ENCODE assay signal across 26 cellular contexts in the genomic region with DNA sequence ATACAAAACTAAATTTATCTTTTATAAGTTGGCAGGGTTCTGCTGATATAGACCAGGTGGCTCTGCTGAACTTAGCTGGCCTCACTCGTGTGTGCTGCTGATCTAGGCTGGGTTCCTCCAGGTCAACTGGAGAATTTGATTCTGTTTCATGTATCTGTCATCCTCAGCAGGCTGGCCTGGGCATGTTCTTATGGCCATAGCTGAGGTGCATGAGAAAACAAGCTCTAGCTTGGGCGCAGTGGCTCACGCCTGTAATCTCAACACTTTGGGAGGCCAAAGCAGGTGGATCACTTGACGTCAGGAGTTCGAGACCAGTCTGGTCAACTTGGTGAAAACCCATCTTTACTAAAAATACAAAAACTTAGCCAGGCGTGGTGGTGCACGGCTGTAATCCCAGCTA. TPM values are rescaled to one million over a fixed set of nuclear protein-coding genes. Genes with fewer than 3 reads are reported as not detected.
DNase-seq lines count a peak whose midpoint lies in the region; ATAC-seq and TF ChIP-seq lines count a peak whose summit lies in the region.
"Had no signal": no experiment of that assay in that cellular context is flagged by ENCODE, and none has a peak within 500 bp of the region (broad histone marks: within the 10 kb centered on the region; RNA-seq: fewer than 3 reads in every experiment).

No MANE protein-coding gene starts in this region.

- no peak overlapping the region for H2BK5ac ChIP-seq in neuronal stem cell (ENCODE audit: low read length)

- peak overlapping the region; percentile 35 for H3K18ac ChIP-seq in neuronal stem cell (ENCODE audit: low read length)

- ATAC-seq in esophagus mucosa, result peak; percentile 26
- ATAC-seq: GM23338 had no signal

- H2AFZ ChIP-seq in mammary epithelial cell (ENCODE audit: low read depth, low read length) (no peak overlapping the region), neuronal stem cell (ENCODE audit: low read length) (no peak overlapping the region)
- H2AFZ ChIP-seq: GM23338 had no signal

- no peaks in the 10 kb centered on the region for H4K20me1 ChIP-seq in mammary epithelial cell (ENCODE audit: insufficient read depth, low read length)
- H4K20me1 ChIP-seq: BLaER1 treated with 17β-estradiol and CSF1 and Interleukin-3, amounts not matched to agents 10 nM and 100 nM had no signal

- H3K36me3 ChIP-seq in mammary epithelial cell (ENCODE audit: insufficient read depth, low read length) (no peaks in the 10 kb centered on the region), breast epithelium (no peaks in the 10 kb centered on the region), neuronal stem cell (replicated peaks in 1 of 2; ENCODE audit: control insufficient read depth in 2 of 2, insufficient read depth in 2 of 2, low read length in 2 of 2) (no peaks in the 10 kb centered on the region), ovary (no peaks in the 10 kb centered on the region)
- H3K36me3 ChIP-seq: BLaER1 treated with 17β-estradiol and CSF1 and Interleukin-3, amounts not matched to agents 10 nM and 100 nM had no signal

- H2BK120ac ChIP-seq in neuronal stem cell (ENCODE audit: low read depth, low read length), result no peak overlapping the region

- H3K79me2 ChIP-seq in mammary epithelial cell (ENCODE audit: insufficient read depth, low read length), result no peaks in the 10 kb centered on the region

- WGBS in mammary epithelial cell (ENCODE audit: low coverage, missing lambda C conversion rate), result 85% methylated on average over 7 of the region's 7 CpGs
- WGBS in neuronal stem cell (ENCODE audit: extremely low coverage in 2 of 2, insufficient read length in 2 of 2, insufficient replicate concordance in 1 of 2), 2 donors, result no CpG with 5 or more reads among the region's 7 CpGs
- WGBS in ovary, 3 donors, result 82 to 85% (median 83%) methylated on average over 7 of the region's 7 CpGs

- no peak overlapping the region for H3K14ac ChIP-seq in neuronal stem cell (ENCODE audit: low read length)

- no peak overlapping the region for H2BK12ac ChIP-seq in neuronal stem cell (ENCODE audit: low read length)

- H3K4me2 ChIP-seq in mammary epithelial cell (ENCODE audit: insufficient read depth, low read depth, low read length) (no peak overlapping the region), neuronal stem cell (ENCODE audit: insufficient read depth, low read length, poor library complexity, severe bottlenecking) (no peak overlapping the region)
- H3K4me2 ChIP-seq: BLaER1 treated with 17β-estradiol and CSF1 and Interleukin-3, amounts not matched to agents 10 nM and 100 nM; GM23338 had no signal

- H3K4me1 ChIP-seq in mammary epithelial cell (ENCODE audit: insufficient read depth, low read length), result peaks cover 10% of the 10 kb centered on the region
- no peaks in the 10 kb centered on the region for H3K4me1 ChIP-seq in breast epithelium
- peaks cover 1 to 5% of the 10 kb centered on the region in 2 donors for H3K4me1 ChIP-seq in neuronal stem cell (ENCODE audit: control insufficient read depth in 2 of 2, insufficient read depth in 1 of 2, low read depth in 1 of 2, low read length in 2 of 2)
- no peaks in the 10 kb centered on the region for H3K4me1 ChIP-seq in ovary (ENCODE audit: insufficient read depth)
- H3K4me1 ChIP-seq: BLaER1 treated with 17β-estradiol and CSF1 and Interleukin-3, amounts not matched to agents 10 nM and 100 nM had no signal

- no TSS peak for BruUV-seq in mammary epithelial cell (replicated peaks; lab: Mats Ljungman, UMichigan)

- dilution Hi-C loops in mammary epithelial cell (cut with HindIII; ENCODE audit: low sequenced_read_pairs), result loop anchor here (25.0 kb wide), 1 partner anchor 459 kb away; no protein-coding TSS in a partner anchor

- no peak overlapping the region for H4K91ac ChIP-seq in neuronal stem cell (ENCODE audit: low read depth, low read length, poor library complexity)

- H3K27ac ChIP-seq in mammary epithelial cell (ENCODE audit: insufficient read depth, low read depth, low read length) (no peak overlapping the region), breast epithelium (no peak overlapping the region), neuronal stem cell (replicated peaks; ENCODE audit: low read length) (no peak overlapping the region), ovary (no peak overlapping the region)
- H3K27ac ChIP-seq: 22Rv1; BLaER1 treated with 17β-estradiol and CSF1 and Interleukin-3, amounts not matched to agents 10 nM and 100 nM; RWPE1 had no signal

- peak; percentile 67 for DNase-seq in mammary epithelial cell
- no peak for DNase-seq in breast epithelium (ENCODE audit: low spot score in 2 of 2)
- no peak for DNase-seq in neuronal stem cell (ENCODE audit: low spot score)
- no peak for DNase-seq in ovary
- DNase-seq in effector CD4-positive, alpha-beta T cell, result no peak
- DNase-seq in inferior parietal cortex (ENCODE audit: extremely low spot score), result no peak
- no peak for DNase-seq in islet precursor cell
- DNase-seq: ACHN; CD4-positive, alpha-beta memory T cell; DND-41; HCEC 1CT; KBM-7; MM.1S; NCI-H1092 treated with DMSO at 0.1 percent for 48 hours; NCI-H146; NCI-H2029; NCI-H2227 treated with DMSO at 0.1 percent for 48 hours; NCI-H510A; SHP77 treated with DMSO at 0.1 percent for 48 hours had no signal

- H3K9me3 ChIP-seq in mammary epithelial cell (replicated peaks; ENCODE audit: insufficient read depth, low read length), result no peaks in the 10 kb centered on the region
- no peaks in the 10 kb centered on the region for H3K9me3 ChIP-seq in breast epithelium
- no peaks in the 10 kb centered on the region for H3K9me3 ChIP-seq in neuronal stem cell (replicated peaks in 1 of 2; ENCODE audit: control insufficient read depth in 2 of 2, insufficient read depth in 1 of 2, low read depth in 1 of 2, low read length in 2 of 2)
- no peaks in the 10 kb centered on the region for H3K9me3 ChIP-seq in ovary
- H3K9me3 ChIP-seq: BLaER1 treated with 17β-estradiol and CSF1 and Interleukin-3, amounts not matched to agents 10 nM and 100 nM had no signal

- H3K23ac ChIP-seq in neuronal stem cell (ENCODE audit: low read depth, low read length, poor library complexity), result no peak overlapping the region

- H2AK5ac ChIP-seq in neuronal stem cell (ENCODE audit: low read depth, low read length), result no peak overlapping the region

- no peak overlapping the region for H3K4ac ChIP-seq in neuronal stem cell (ENCODE audit: low read length)

- TF ChIP-seq POLR2A in breast epithelium (IDR thresholded peaks at IDR 0.05) (no peak), ovary (IDR thresholded peaks at IDR 0.05) (no peak)

- no peak overlapping the region for H3K9ac ChIP-seq in mammary epithelial cell (ENCODE audit: insufficient read depth, low read length)
- H3K9ac ChIP-seq in neuronal stem cell (ENCODE audit: low read depth, low read length, poor library complexity), result no peak overlapping the region
- H3K9ac ChIP-seq: BLaER1 treated with 17β-estradiol and CSF1 and Interleukin-3, amounts not matched to agents 10 nM and 100 nM had no signal

- in situ Hi-C loops in mammary epithelial cell (cut with MboI; ENCODE audit: low sequenced_read_pairs in 2 of 2), result no loop called here

- CTCF ChIA-PET in mammary epithelial cell (lab: Charles Lee; ENCODE audit: low non-redundant PET), result no interaction called here

- intact Hi-C loops in mammary epithelial cell (cut with micrococcal nuclease) (no loop called here), breast epithelium (cut with DNase I; ENCODE audit: low total_unique reads) (no loop called here), ovary (cut with DNase I) (no loop called here)

- no peak for TF ChIP-seq CTCF in mammary epithelial cell (conservative IDR thresholded peaks at IDR 0.05 in 1 of 2, IDR thresholded peaks at IDR 0.05 in 1 of 2; ENCODE audit: extremely low read depth in 1 of 2, insufficient read depth in 1 of 2, low read depth in 1 of 2, low read length in 2 of 2)
- no peak for TF ChIP-seq CTCF in breast epithelium (IDR thresholded peaks at IDR 0.05)
- TF ChIP-seq CTCF in ovary (IDR thresholded peaks at IDR 0.05), result no peak

- H2BK15ac ChIP-seq in neuronal stem cell (ENCODE audit: low read length), result no peak overlapping the region

- no peak for TF ChIP-seq EP300 in ovary (IDR thresholded peaks at IDR 0.05)

- no peaks in the 10 kb centered on the region for H3K79me1 ChIP-seq in neuronal stem cell (ENCODE audit: low read depth, low read length)

- no peak overlapping the region for H4K8ac ChIP-seq in neuronal stem cell (ENCODE audit: low read depth, low read length)

- no peak overlapping the region for H3K4me3 ChIP-seq in mammary epithelial cell (replicated peaks in 1 of 3; ENCODE audit: insufficient read depth in 1 of 3, low read depth in 2 of 3, low read length in 3 of 3)
- no peak overlapping the region for H3K4me3 ChIP-seq in breast epithelium
- no peak overlapping the region for H3K4me3 ChIP-seq in neuronal stem cell (ENCODE audit: low read length in 2 of 2)
- H3K4me3 ChIP-seq in ovary, result no peak overlapping the region
- H3K4me3 ChIP-seq: BLaER1 treated with 17β-estradiol and CSF1 and Interleukin-3, amounts not matched to agents 10 nM and 100 nM; GM23338 had no signal

- H3K27me3 ChIP-seq in mammary epithelial cell (ENCODE audit: insufficient read depth, low read length) (no peaks in the 10 kb centered on the region), breast epithelium (no peaks in the 10 kb centered on the region), neuronal stem cell (ENCODE audit: control insufficient read depth in 3 of 3, insufficient read depth in 3 of 3, low read depth in 1 of 3, low read length in 3 of 3) (no peaks in the 10 kb centered on the region), ovary (no peaks in the 10 kb centered on the region)
- H3K27me3 ChIP-seq: BLaER1 treated with 17β-estradiol and CSF1 and Interleukin-3, amounts not matched to agents 10 nM and 100 nM had no signal

RNA-seq across cellular contexts. Expression of gene BCL2L14, which starts 24.3 kb away (rescaled TPM):
- total RNA-seq in mammary epithelial cell, result not detected
- not detected for polyA plus RNA-seq in mammary epithelial cell
- not detected for polyA minus RNA-seq in mammary epithelial cell
- total RNA-seq in breast epithelium, result 1 to 10 TPM in 1 of 3 donors, under 1 TPM in 1, not detected in 1; 0.29 to 1.6 TPM
- total RNA-seq in esophagus mucosa, result 0.24 TPM
- polyA plus RNA-seq in neuronal stem cell (2013, experiment 1 of 2), result not detected
- not detected for polyA plus RNA-seq in neuronal stem cell (2013, experiment 2 of 2)
- total RNA-seq in ovary, result under 1 TPM in 1 of 7 donors, not detected in 6; 0.11 TPM
- polyA plus RNA-seq in ovary, result not detected
- total RNA-seq: G401, HT1080 had no signal
